In genomic region chr9:115395511-115396021, GRCh38 we compare ENCODE assay signal across 12 cellular contexts.
DNase-seq lines count a peak whose midpoint lies in the region; TF ChIP-seq lines count a peak whose summit lies in the region.
"Had no signal": no experiment of that assay in that cellular context is flagged by ENCODE, and none has a peak within 500 bp of the region (broad histone marks: within the 10 kb centered on the region; RNA-seq: fewer than 3 reads in every experiment).

No MANE protein-coding gene starts in this region.

- H3K27ac ChIP-seq in smooth muscle cell (ENCODE audit: low read depth) = peak overlapping the region; percentile 41

- WGBS in smooth muscle cell (ENCODE audit: low lambda C conversion rate) = 75% methylated on average over 1 of the region's 1 CpG

- H3K4me2 ChIP-seq in smooth muscle cell = peak overlapping the region; percentile 66
- H3K4me2 ChIP-seq: SK-N-SH had no signal

- peak; percentile 21 for DNase-seq in DMS 273 (lab: John Stamatoyannopoulos, UW; ENCODE audit: unreplicated experiment)
- DNase-seq in DMS 273 treated with DMSO at 0.1 percent for 48 hours (lab: John Stamatoyannopoulos, UW) = no peak
- DNase-seq in NCI-H345 treated with DMSO at 0.1 percent for 48 hours (lab: John Stamatoyannopoulos, UW; ENCODE audit: unreplicated experiment) = peak; percentile 55
- DNase-seq in epithelial cell of esophagus (ENCODE audit: low read depth) = peak; percentile 29
- DNase-seq in smooth muscle cell (lab: John Stamatoyannopoulos, UW; ENCODE audit: unreplicated experiment) = no peak
- no peak for DNase-seq in pons (ENCODE audit: low spot score)
- no peak for DNase-seq in head of caudate nucleus
- DNase-seq in T-helper 2 cell = no peak
- DNase-seq: activated CD8-positive, alpha-beta memory T cell treated with anti-CD3 and anti-CD28 coated beads, Interleukin-2, amount 50 U/mL, for 4 hours; activated naive CD8-positive, alpha-beta T cell treated with anti-CD3 and anti-CD28 coated beads for 36 hours; cortex of kidney; SK-N-SH had no signal

- H3K27me3 ChIP-seq in smooth muscle cell (ENCODE audit: low read depth) = no peaks in the 10 kb centered on the region

- no peak overlapping the region for H3K4me3 ChIP-seq in epithelial cell of esophagus (ENCODE audit: low read length)
- H3K4me3 ChIP-seq in smooth muscle cell = no peak overlapping the region

- no peaks in the 10 kb centered on the region for H3K36me3 ChIP-seq in smooth muscle cell (ENCODE audit: low read depth)

- no peaks in the 10 kb centered on the region for H3K9me3 ChIP-seq in smooth muscle cell (replicated peaks; ENCODE audit: low read depth)
- H3K9me3 ChIP-seq: SK-N-SH had no signal

- intact Hi-C loops in head of caudate nucleus (cut with DNase I) = no loop called here

- peaks cover 21% of the 10 kb centered on the region for H3K4me1 ChIP-seq in smooth muscle cell (ENCODE audit: low read depth)

- no peak for TF ChIP-seq CTCF in epithelial cell of esophagus (IDR thresholded peaks at IDR 0.05; ENCODE audit: insufficient read depth, low read depth, low read length, missing control alignments)
- TF ChIP-seq CTCF in smooth muscle cell (IDR thresholded peaks at IDR 0.05; ENCODE audit: borderline replicate concordance, insufficient read depth, poor library complexity, severe bottlenecking) = no peak

- H3K9ac ChIP-seq in smooth muscle cell (ENCODE audit: low read depth) = no peak overlapping the region
- H3K9ac ChIP-seq: SK-N-SH had no signal

- H3K79me2 ChIP-seq in smooth muscle cell (ENCODE audit: low read depth) = no peaks in the 10 kb centered on the region

- H3F3A ChIP-seq in smooth muscle cell (ENCODE audit: low read depth) = no peaks in the 10 kb centered on the region

- H2AFZ ChIP-seq in smooth muscle cell (ENCODE audit: low read depth) = peak overlapping the region; percentile 37

- no peaks in the 10 kb centered on the region for H4K20me1 ChIP-seq in smooth muscle cell (ENCODE audit: low read depth)

Comparison
In these comparisons a context has a peak if more than half of its experiments do, and no peak if none do; other contexts are left out.
1. DNase-seq: peak in DMS 273 (single experiment), NCI-H345 treated with DMSO at 0.1 percent for 48 hours (single experiment) and epithelial cell of esophagus (single experiment); none in DMS 273 treated with DMSO at 0.1 percent for 48 hours (single experiment), smooth muscle cell (single experiment), pons (single experiment), head of caudate nucleus (0 of 42) and T-helper 2 cell (0 of 5).